ENCODE assay signal across 18 cellular contexts in genomic region chr3:140323561-140323960, GRCh38.
"Had no signal": no experiment of that assay in that cellular context is flagged by ENCODE, and none has a peak within 500 bp of the region (broad histone marks: within the 10 kb centered on the region; RNA-seq: fewer than 3 reads in every experiment).

No MANE protein-coding gene starts in this region.

- H3K9me3 Mint-ChIP-seq: dendritic cell treated with granulocyte-macrophage colony-stimulating factor and Interleukin-4, amounts not matched to agents 40 ng/mL and 50 ng/mL, for 4 days; effector memory CD8-positive, alpha-beta T cell; nephron progenitor cell; type B pancreatic cell had no signal

- H3K4me3 Mint-ChIP-seq: dendritic cell treated with granulocyte-macrophage colony-stimulating factor and Interleukin-4, amounts not matched to agents 40 ng/mL and 50 ng/mL, for 4 days; effector memory CD8-positive, alpha-beta T cell; naive thymus-derived CD4-positive, alpha-beta T cell; nephron progenitor cell; type B pancreatic cell had no signal

- H3K27me3 ChIP-seq: esophagus muscularis mucosa, hepatocyte, stomach had no signal

- H3K9me3 ChIP-seq: esophagus muscularis mucosa, stomach, thoracic aorta had no signal

- H3K27me3 Mint-ChIP-seq: dendritic cell treated with granulocyte-macrophage colony-stimulating factor and Interleukin-4, amounts not matched to agents 40 ng/mL and 50 ng/mL, for 4 days had no signal

- H3K4me1 Mint-ChIP-seq: naive thymus-derived CD4-positive, alpha-beta T cell; nephron progenitor cell had no signal

- H3K4me3 ChIP-seq: esophagus muscularis mucosa, hepatocyte, skin epidermis, stomach, thoracic aorta had no signal

- H3K27ac ChIP-seq: epithelial cell of prostate, esophagus muscularis mucosa, hepatocyte, skin epidermis, stomach, thoracic aorta had no signal

- H3K27ac Mint-ChIP-seq: dendritic cell treated with granulocyte-macrophage colony-stimulating factor and Interleukin-4, amounts not matched to agents 40 ng/mL and 50 ng/mL, for 4 days; effector memory CD8-positive, alpha-beta T cell; naive thymus-derived CD4-positive, alpha-beta T cell; nephron progenitor cell; type B pancreatic cell had no signal

- ATAC-seq: effector memory CD8-positive, alpha-beta T cell; naive thymus-derived CD4-positive, alpha-beta T cell; sciatic nerve had no signal

- H3K36me3 ChIP-seq: esophagus muscularis mucosa, stomach, thoracic aorta had no signal

- H3K4me1 ChIP-seq: esophagus muscularis mucosa, stomach had no signal

- H3K36me3 Mint-ChIP-seq: naive thymus-derived CD4-positive, alpha-beta T cell; type B pancreatic cell had no signal

- DNase-seq: effector memory CD8-positive, alpha-beta T cell; foreskin fibroblast; head of caudate nucleus; mesendoderm; naive thymus-derived CD4-positive, alpha-beta T cell; nephron progenitor cell; stimulated activated CD4-positive, alpha-beta T cell treated with anti-CD3 and anti-CD28 coated beads, Interleukin-12 subunit alpha, Interleukin-12 subunit beta, amount 100 ng/mL, for 4 hours; stimulated activated naive CD4-positive, alpha-beta T cell; stomach; substantia nigra had no signal
